In genomic region chr1:26276432-26276838, GRCh38 we compare ENCODE assay signal across 1 cellular context.
TF ChIP-seq lines count a peak whose summit lies in the region.

No MANE protein-coding gene starts in this region.

TF ChIP-seq in WTC11, 78 proteins besides CTCF, POLR2A, EP300 and RAD21 (continued from another document):
- TF ChIP-seq CREM (CRISPR knock-in tag; IDR thresholded peaks at IDR 0.05) (no peak), NR3C1 (CRISPR knock-in tag; conservative IDR thresholded peaks at IDR 0.05; ENCODE audit: low read depth) (no peak), ZNF263 (CRISPR knock-in tag; IDR thresholded peaks at IDR 0.05; ENCODE audit: low read depth) (no peak), ELF4 (CRISPR knock-in tag; IDR thresholded peaks at IDR 0.05; ENCODE audit: low read depth) (no peak), MYBL2 (CRISPR knock-in tag; IDR thresholded peaks at IDR 0.05) (no peak), HMGA2 (CRISPR knock-in tag; IDR thresholded peaks at IDR 0.05) (no peak)
- TF ChIP-seq, protein P1, sequence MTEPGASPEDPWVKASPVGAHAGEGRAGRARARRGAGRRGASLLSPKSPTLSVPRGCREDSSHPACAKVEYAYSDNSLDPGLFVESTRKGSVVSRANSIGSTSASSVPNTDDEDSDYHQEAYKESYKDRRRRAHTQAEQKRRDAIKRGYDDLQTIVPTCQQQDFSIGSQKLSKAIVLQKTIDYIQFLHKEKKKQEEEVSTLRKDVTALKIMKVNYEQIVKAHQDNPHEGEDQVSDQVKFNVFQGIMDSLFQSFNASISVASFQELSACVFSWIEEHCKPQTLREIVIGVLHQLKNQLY (CRISPR knock-in tag; IDR thresholded peaks at IDR 0.05) = no peak
- TF ChIP-seq, protein P2, sequence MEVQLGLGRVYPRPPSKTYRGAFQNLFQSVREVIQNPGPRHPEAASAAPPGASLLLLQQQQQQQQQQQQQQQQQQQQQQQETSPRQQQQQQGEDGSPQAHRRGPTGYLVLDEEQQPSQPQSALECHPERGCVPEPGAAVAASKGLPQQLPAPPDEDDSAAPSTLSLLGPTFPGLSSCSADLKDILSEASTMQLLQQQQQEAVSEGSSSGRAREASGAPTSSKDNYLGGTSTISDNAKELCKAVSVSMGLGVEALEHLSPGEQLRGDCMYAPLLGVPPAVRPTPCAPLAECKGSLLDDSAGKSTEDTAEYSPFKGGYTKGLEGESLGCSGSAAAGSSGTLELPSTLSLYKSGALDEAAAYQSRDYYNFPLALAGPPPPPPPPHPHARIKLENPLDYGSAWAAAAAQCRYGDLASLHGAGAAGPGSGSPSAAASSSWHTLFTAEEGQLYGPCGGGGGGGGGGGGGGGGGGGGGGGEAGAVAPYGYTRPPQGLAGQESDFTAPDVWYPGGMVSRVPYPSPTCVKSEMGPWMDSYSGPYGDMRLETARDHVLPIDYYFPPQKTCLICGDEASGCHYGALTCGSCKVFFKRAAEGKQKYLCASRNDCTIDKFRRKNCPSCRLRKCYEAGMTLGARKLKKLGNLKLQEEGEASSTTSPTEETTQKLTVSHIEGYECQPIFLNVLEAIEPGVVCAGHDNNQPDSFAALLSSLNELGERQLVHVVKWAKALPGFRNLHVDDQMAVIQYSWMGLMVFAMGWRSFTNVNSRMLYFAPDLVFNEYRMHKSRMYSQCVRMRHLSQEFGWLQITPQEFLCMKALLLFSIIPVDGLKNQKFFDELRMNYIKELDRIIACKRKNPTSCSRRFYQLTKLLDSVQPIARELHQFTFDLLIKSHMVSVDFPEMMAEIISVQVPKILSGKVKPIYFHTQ (CRISPR knock-in tag; IDR thresholded peaks at IDR 0.05) = no peak
